In genomic region chr9:79603222-79603925, GRCh38 we compare ENCODE assay signal across 21 cellular contexts.
"Had no signal": no experiment of that assay in that cellular context is flagged by ENCODE, and none has a peak within 500 bp of the region (broad histone marks: within the 10 kb centered on the region; RNA-seq: fewer than 3 reads in every experiment).

No MANE protein-coding gene starts in this region.

- H3K36me3 Mint-ChIP-seq: natural killer cell had no signal

- H3K27me3 ChIP-seq: ascending aorta, foreskin keratinocyte, right atrium auricular region, transverse colon had no signal

- FAIRE-seq: colon, endometrium, small intestine had no signal

- H3K4me3 ChIP-seq: ascending aorta, right atrium auricular region, transverse colon had no signal

- H3K4me1 ChIP-seq: ascending aorta, foreskin keratinocyte, right atrium auricular region had no signal

- H3K27ac Mint-ChIP-seq: activated naive CD4-positive, alpha-beta T cell treated with anti-CD3 and anti-CD28 coated beads for 36 hours; natural killer cell; progenitor cell of endocrine pancreas had no signal

- H3K4me3 Mint-ChIP-seq: activated naive CD4-positive, alpha-beta T cell treated with anti-CD3 and anti-CD28 coated beads for 36 hours; natural killer cell had no signal

- ATAC-seq: foreskin keratinocyte, left ventricle myocardium superior, natural killer cell had no signal

- DNase-seq: activated CD4-positive, alpha-beta T cell treated with anti-CD3 and anti-CD28 coated beads, Interleukin-2, amount 50 U/mL, for 1 hour; activated naive CD4-positive, alpha-beta T cell treated with anti-CD3 and anti-CD28 coated beads for 36 hours; caudate nucleus; foreskin keratinocyte; head of caudate nucleus; kidney glomerular epithelial cell; left ventricle myocardium superior; mesenchymal stem cell; natural killer cell; nucleus accumbens; small intestine; stimulated activated CD4-positive, alpha-beta T cell treated with anti-CD3 and anti-CD28 coated beads, Interleukin-4, amount 100 ng/mL, for 4 hours; stimulated activated CD8-positive, alpha-beta memory T cell treated with anti-CD3 and anti-CD28 coated beads, Interleukin-4, amount 100 ng/mL, for 48 hours; stimulated activated naive CD4-positive, alpha-beta T cell treated with Interleukin-2 at 50 U/mL for 16 hours; substantia nigra; transverse colon had no signal

- H3K27ac ChIP-seq: ascending aorta, foreskin keratinocyte, right atrium auricular region, transverse colon had no signal

- H3K27me3 Mint-ChIP-seq: progenitor cell of endocrine pancreas had no signal

- H3K36me3 ChIP-seq: ascending aorta, right atrium auricular region, transverse colon had no signal
